Comparison of ENCODE assay signal across 8 cellular contexts in genomic region chr1:8879348-8880067, GRCh38. TPM values are rescaled to one million over a fixed set of nuclear protein-coding genes. Genes with fewer than 3 reads are reported as not detected.
DNase-seq lines count a peak whose midpoint lies in the region; ATAC-seq, FAIRE-seq and TF ChIP-seq lines count a peak whose summit lies in the region.

No MANE protein-coding gene starts in this region.

- no peak for TF ChIP-seq EP300 in HepG2 (IDR thresholded peaks at IDR 0.05; ENCODE audit: low read depth in 2 of 2, low read length in 2 of 2)
- no peak for TF ChIP-seq EP300 in HepG2 (CRISPR knock-in tag; IDR thresholded peaks at IDR 0.05; ENCODE audit: borderline replicate concordance)
- TF ChIP-seq EP300 in tibial nerve (IDR thresholded peaks at IDR 0.05): no peak

- H3K4me2 ChIP-seq in HepG2 (ENCODE audit: low read depth, low read length): peak overlapping the region; percentile 90

- H3K4me3 Mint-ChIP-seq in IgD-negative memory B cell: peak overlapping the region; percentile 82 to 96 (median 88)

- TF ChIP-seq POLR2A in HepG2 (IDR thresholded peaks at IDR 0.05; ENCODE audit: insufficient read depth in 1 of 2, low read depth in 2 of 2, low read length in 2 of 2): peak; percentile 40 to 58; a peak in 3 of 4 replicates
- TF ChIP-seq POLR2A in tibial nerve (IDR thresholded peaks at IDR 0.05): no peak

- no peaks in the 10 kb centered on the region for H3K9me3 ChIP-seq in HepG2 (ENCODE audit: low read length)
- no peaks in the 10 kb centered on the region for H3K9me3 ChIP-seq in tibial nerve

- peaks cover 3% of the 10 kb centered on the region for H3K36me3 Mint-ChIP-seq in IgD-negative memory B cell

- no peak for TF ChIP-seq RAD21 in HepG2 (CRISPR knock-in tag; IDR thresholded peaks at IDR 0.05)

- peaks cover 29% of the 10 kb centered on the region for H4K20me1 ChIP-seq in HepG2 (ENCODE audit: insufficient read depth, low read length)

- H2AFZ ChIP-seq in HepG2 (ENCODE audit: low read length): no peak overlapping the region

- peaks cover 0 to 22% of the 10 kb centered on the region in 2 experiments; a peak in 3 of 5 replicates for H3K36me3 ChIP-seq in HepG2 (replicated peaks in 1 of 2; ENCODE audit: control insufficient read depth in 1 of 2, insufficient read depth in 2 of 2, low read length in 2 of 2)
- peaks cover 0 to 4% (median 0%) of the 10 kb centered on the region in 3 donors for H3K36me3 ChIP-seq in tibial nerve

- FAIRE-seq in HepG2 (lab: Jason Lieb, UNC): no peak

- WGBS in HepG2 (ENCODE audit: low lambda C conversion rate): 1% methylated on average over 12 of the region's 15 CpGs
- WGBS in tibial nerve, 2 donors: 24 to 25% methylated on average over 15 of the region's 15 CpGs

- H3K27me3 ChIP-seq in HepG2 (ENCODE audit: control insufficient read depth in 1 of 2, insufficient read depth in 2 of 2, low read length in 2 of 2) (peaks cover 0 to 2% of the 10 kb centered on the region in 2 experiments; a peak in 2 of 5 replicates), tibial nerve (no peaks in the 10 kb centered on the region)

- BruUV-seq in HepG2 (replicated peaks; lab: Mats Ljungman, UMichigan): no TSS peak

- intact Hi-C loops in HepG2 (cut with micrococcal nuclease; ENCODE audit: unreplicated experiment): no loop called here

- peaks cover 41% of the 10 kb centered on the region for H3K4me1 ChIP-seq in HepG2 (ENCODE audit: insufficient read depth, low read length)
- H3K4me1 ChIP-seq in tibial nerve: peaks cover 0 to 47% (median 38%) of the 10 kb centered on the region in 4 donors

- POLR2A ChIA-PET in HepG2 (lab: Yijun Ruan, JAX): interaction anchor here (0.9 to 4.9 kb wide), 16 partner anchors 7 to 360 kb away, joined by 3 to 116 read pairs (median 6); partner anchors contain the start of gene RERE

- no peak for ATAC-seq in HepG2
- ATAC-seq in GM21367 (IDR thresholded peaks at IDR 0.05; ENCODE audit: unreplicated experiment): no peak
- ATAC-seq in GM19328 (IDR thresholded peaks at IDR 0.05; ENCODE audit: unreplicated experiment): no peak
- no peak for ATAC-seq in HG03025 (IDR thresholded peaks at IDR 0.05; ENCODE audit: low FRiP score, unreplicated experiment)

- in situ Hi-C loops in astrocyte of the spinal cord (cut with HindIII; ENCODE audit: low sequenced_read_pairs) (no loop called here), HepG2 (cut with HindIII; ENCODE audit: extremely low pct_ligation_motif_present, low pct_unique_long_range_greater_than_20kb) (no loop called here)

- peak; percentile 61 for DNase-seq in astrocyte of the spinal cord (ENCODE audit: low read depth, low spot score)
- no peak for DNase-seq in HepG2 (ENCODE audit: low spot score)
- peak; percentile 37 to 54 for DNase-seq in tibial nerve (ENCODE audit: low spot score in 2 of 2)

- H3K27ac Mint-ChIP-seq in IgD-negative memory B cell: peak overlapping the region; percentile 20 to 98 (median 95)

- H3K27me3 Mint-ChIP-seq in IgD-negative memory B cell: no peaks in the 10 kb centered on the region

- H3K4me3 ChIP-seq in astrocyte of the spinal cord (ENCODE audit: low read depth, low read length) (peak overlapping the region; percentile 88), HepG2 (replicated peaks in 1 of 3; ENCODE audit: insufficient read depth in 1 of 3, low read depth in 2 of 3, low read length in 3 of 3) (peak overlapping the region; percentile 54 to 93 (median 56)), tibial nerve (peak overlapping the region; percentile 87 to 95 (median 92))

- no peak for TF ChIP-seq CTCF in C4-2B (conservative IDR thresholded peaks at IDR 0.05)
- peak; percentile 35 for TF ChIP-seq CTCF in astrocyte of the spinal cord (IDR thresholded peaks at IDR 0.05; ENCODE audit: low read depth, low read length)
- no peak for TF ChIP-seq CTCF in HepG2 (CRISPR knock-in tag; IDR thresholded peaks at IDR 0.05)
- TF ChIP-seq CTCF in tibial nerve (IDR thresholded peaks at IDR 0.05): peak in 1 of 5 experiments; percentile 23

- CTCF ChIA-PET in HepG2 (lab: Yijun Ruan, JAX; ENCODE audit: low intra/inter-chr PET ratio, low total read pairs): no interaction called here

- H3K27ac ChIP-seq in C4-2B: peak overlapping the region; percentile 99
- peak overlapping the region; percentile 90 for H3K27ac ChIP-seq in HepG2 (ENCODE audit: extremely low read length, insufficient read depth, low read length)
- peak overlapping the region; percentile 98 to 100 (median 99) for H3K27ac ChIP-seq in tibial nerve

- H3K79me2 ChIP-seq in HepG2 (ENCODE audit: insufficient read depth, low read length): peaks cover 43% of the 10 kb centered on the region

- H3K4me1 Mint-ChIP-seq in IgD-negative memory B cell: peaks cover 26 to 29% (median 28%) of the 10 kb centered on the region in 3 donors

- no peaks in the 10 kb centered on the region for H3K9me3 Mint-ChIP-seq in IgD-negative memory B cell

- H3K9ac ChIP-seq in HepG2 (ENCODE audit: insufficient read depth, low read depth, low read length): peak overlapping the region; percentile 97

TF ChIP-seq in HepG2, 621 proteins besides CTCF, POLR2A, EP300 and RAD21 (continues in another document):
- TF ChIP-seq ZNF800 (CRISPR knock-in tag; IDR thresholded peaks at IDR 0.05) (no peak), KLF13 (CRISPR knock-in tag; IDR thresholded peaks at IDR 0.05) (no peak), YY1 (IDR thresholded peaks at IDR 0.05; ENCODE audit: insufficient read depth, insufficient replicate concordance, low read depth, low read length) (no peak), MTF1 (CRISPR knock-in tag; IDR thresholded peaks at IDR 0.05) (peak; percentile 7; the same call in 1 of the 2 replicates), GMEB2 (CRISPR knock-in tag; IDR thresholded peaks at IDR 0.05; ENCODE audit: low read depth) (no peak), NFRKB (IDR thresholded peaks at IDR 0.05) (no peak), LBX2 (CRISPR knock-in tag; IDR thresholded peaks at IDR 0.05; ENCODE audit: borderline replicate concordance) (no peak), MBD4 (IDR thresholded peaks at IDR 0.05; ENCODE audit: borderline replicate concordance, low read length) (no peak), ZNF616 (CRISPR knock-in tag; IDR thresholded peaks at IDR 0.05; ENCODE audit: low read depth) (no peak; the same call in 1 of the 2 replicates), KDM5A (IDR thresholded peaks at IDR 0.05; ENCODE audit: borderline replicate concordance, low read length) (peak; percentile 41; the same call in 1 of the 2 replicates), DMAP1 (CRISPR knock-in tag; IDR thresholded peaks at IDR 0.05) (no peak; the same call in 1 of the 2 replicates)

RNA-seq across cellular contexts. Expression of gene ENO1, which starts 1.0 kb away (rescaled TPM):
- polyA plus RNA-seq in IgD-negative memory B cell (728 TPM), HepG2 (2011; rRNA removed) (2,835 and 3,103 TPM in 2 replicates)
- total RNA-seq in HepG2 (2016; rRNA removed; fragmentation: Illumina TruSeq; extraction: Trizol) (1,559 and 2,216 TPM in 2 replicates), tibial nerve (100 to 1,000 TPM; 373 to 741 (median 459) TPM)
- 233 and 251 TPM in 2 replicates for total RNA-seq in HepG2 (2016; cell fraction: cytosol; rRNA removed; fragmentation: Illumina TruSeq; extraction: Trizol; ENCODE audit: low read depth)
- 1,559 and 2,270 TPM in 2 replicates for total RNA-seq in HepG2 (2016; cell fraction: insoluble cytoplasmic fraction; rRNA removed; fragmentation: Illumina TruSeq; extraction: Trizol)
- total RNA-seq in HepG2 (2016; cell fraction: membrane; rRNA removed; fragmentation: Illumina TruSeq; extraction: Trizol): 352 and 366 TPM in 2 replicates
- total RNA-seq in HepG2 (2016; cell fraction: nucleus; rRNA removed; fragmentation: Illumina TruSeq; extraction: Trizol): 647 and 688 TPM in 2 replicates
- 2,814 and 3,536 TPM in 2 replicates for polyA plus RNA-seq in HepG2 (2011; cell fraction: cytosol; rRNA removed)
- polyA plus RNA-seq in HepG2 (2011; cell fraction: nucleus; rRNA removed): 1,312 and 1,364 TPM in 2 replicates
- 2,599 and 3,087 TPM in 2 replicates for polyA plus RNA-seq in HepG2 (2012)
- 244 and 257 TPM in 2 replicates for polyA plus RNA-seq in HepG2 (2016; cell fraction: cytosol; fragmentation: Illumina TruSeq; extraction: Trizol; ENCODE audit: low read depth)
- polyA plus RNA-seq in HepG2 (2016; cell fraction: insoluble cytoplasmic fraction; fragmentation: Illumina TruSeq; extraction: Trizol; ENCODE audit: low read depth): 2,184 and 2,214 TPM in 2 replicates
- 258 and 284 TPM in 2 replicates for polyA plus RNA-seq in HepG2 (2016; cell fraction: membrane; fragmentation: Illumina TruSeq; extraction: Trizol; ENCODE audit: low read depth)
- 796 and 841 TPM in 2 replicates for polyA plus RNA-seq in HepG2 (2016; cell fraction: nucleus; fragmentation: Illumina TruSeq; extraction: Trizol; ENCODE audit: insufficient read depth, low read depth)
- polyA minus RNA-seq in HepG2 (2011; rRNA and poly(A)+ RNA removed; ENCODE audit: low replicate concordance): 4,265 and 4,548 TPM in 2 replicates
- 2,231 and 2,479 TPM in 2 replicates for polyA minus RNA-seq in HepG2 (2011; cell fraction: cytosol; rRNA and poly(A)+ RNA removed)
- 525 and 715 TPM in 2 replicates for polyA minus RNA-seq in HepG2 (2011; cell fraction: nucleus; rRNA and poly(A)+ RNA removed)

Comparison
In these comparisons a context has a peak if more than half of its experiments do, and no peak if none do; other contexts are left out.
1. POLR2A ChIP-seq: peak in HepG2 (2 of 2); none in tibial nerve (0 of 2).
2. Peak in every context shown above with its lines, with median percentiles within 50 percentile points of each other: H3K27ac ChIP-seq and H3K4me3 ChIP-seq.